8 cellular contexts compared by ENCODE assay signal in the genomic region with DNA sequence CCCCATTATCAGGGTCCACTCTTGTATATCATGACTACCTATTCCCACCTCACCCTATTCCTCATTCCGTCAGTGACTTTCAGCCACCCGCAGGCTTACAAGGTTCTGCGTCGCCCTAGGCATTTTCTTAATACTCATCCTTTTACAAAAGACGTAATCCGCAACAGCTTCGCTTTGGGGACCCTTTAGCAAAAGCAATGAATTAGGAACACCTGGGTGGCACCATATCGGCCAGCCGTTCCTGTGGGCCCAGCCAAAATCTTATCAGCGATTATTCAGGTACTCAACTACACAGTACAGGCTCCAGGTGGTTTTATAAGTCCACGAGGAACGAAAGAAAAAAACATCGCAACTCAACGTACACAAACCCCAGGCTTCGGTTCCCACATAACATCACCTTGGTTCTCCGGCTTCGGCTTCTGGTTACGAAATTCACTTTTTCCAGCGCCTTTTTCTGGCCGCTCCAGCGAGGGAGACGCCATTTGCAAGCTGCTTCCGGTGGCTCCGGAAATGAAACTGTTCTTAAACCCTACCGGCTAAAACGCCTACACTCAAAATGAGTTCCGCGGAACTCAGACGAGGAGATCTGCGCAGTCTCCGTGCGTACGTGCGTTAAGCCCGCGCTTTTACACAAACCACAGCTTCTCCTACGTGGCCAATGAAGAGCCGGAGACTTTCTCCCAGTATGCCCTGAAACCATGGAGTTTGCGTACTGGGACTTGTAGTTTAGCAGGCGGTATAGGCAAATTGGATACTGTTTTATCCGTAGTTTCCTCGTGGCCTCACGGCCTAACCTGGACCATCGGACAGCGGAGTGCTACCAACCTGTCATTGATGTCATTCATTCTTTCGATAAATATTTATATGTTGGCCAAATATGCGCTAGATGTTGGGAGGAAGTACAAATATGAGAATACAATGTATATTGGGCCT. TPM values are rescaled to one million over a fixed set of nuclear protein-coding genes. Genes with fewer than 3 reads are reported as not detected.
A peak's percentile ranks its signal among the peaks of the same experiment; 100 is the strongest.
DNase-seq lines count a peak whose midpoint lies in the region; ATAC-seq lines count a peak whose summit lies in the region.

A gene (minus strand): TSS at position 494 of the 933 bp plus-strand sequence. CDS start 12 bp downstream, at position 482.

- H3K9me3 Mint-ChIP-seq in dendritic cell treated with granulocyte-macrophage colony-stimulating factor and Interleukin-4, amounts not matched to agents 40 ng/mL and 50 ng/mL, for 4 days = no peaks in the 10 kb centered on the region

- intact Hi-C loops in dendritic cell treated with granulocyte-macrophage colony-stimulating factor and Interleukin-4, amounts not matched to agents 40 ng/mL and 50 ng/mL, for 4 days (cut with micrococcal nuclease) = loop anchor here (1.0 to 10.0 kb wide), 6 partner anchors 31 to 1253 kb away; a partner anchor contains a TSS

- peak within 1 kb of the TSS; percentile 96 for H3K27ac Mint-ChIP-seq in dendritic cell treated with granulocyte-macrophage colony-stimulating factor and Interleukin-4, amounts not matched to agents 40 ng/mL and 50 ng/mL, for 4 days

- peak; percentile 49 to 99 (median 92) for DNase-seq in C1 segment of cervical spinal cord (lab: John Stamatoyannopoulos, UW)
- DNase-seq in NCI-H774 (lab: John Stamatoyannopoulos, UW) = peak; percentile 98
- peak; percentile 84 to 87 for DNase-seq in activated CD4-positive, alpha-beta T cell treated with anti-CD3 and anti-CD28 coated beads, Interleukin-2, amount 50 U/mL, for 4 hours
- peak; percentile 95 for DNase-seq in left lobe of liver (ENCODE audit: low spot score)
- DNase-seq in stimulated activated CD4-positive, alpha-beta T cell treated with anti-CD3 and anti-CD28 coated beads, Interleukin-2, amount 100 ng/mL, for 4 hours (ENCODE audit: low read depth) = peak; percentile 88

- ATAC-seq in GM19395 (IDR thresholded peaks at IDR 0.05; ENCODE audit: unreplicated experiment) (peak; percentile 98), HG03565 (IDR thresholded peaks at IDR 0.05; ENCODE audit: unreplicated experiment) (peak; percentile 96), left lobe of liver (peak; percentile 98)

- peaks cover 1% of the 10 kb centered on the region for H3K27me3 Mint-ChIP-seq in dendritic cell treated with granulocyte-macrophage colony-stimulating factor and Interleukin-4, amounts not matched to agents 40 ng/mL and 50 ng/mL, for 4 days

- peak within 1 kb of the TSS; percentile 94 for H3K4me3 Mint-ChIP-seq in dendritic cell treated with granulocyte-macrophage colony-stimulating factor and Interleukin-4, amounts not matched to agents 40 ng/mL and 50 ng/mL, for 4 days

- peaks cover 15% of the 10 kb centered on the region for H3K4me1 Mint-ChIP-seq in dendritic cell treated with granulocyte-macrophage colony-stimulating factor and Interleukin-4, amounts not matched to agents 40 ng/mL and 50 ng/mL, for 4 days (ENCODE audit: low read depth)

- H3K36me3 Mint-ChIP-seq in dendritic cell treated with granulocyte-macrophage colony-stimulating factor and Interleukin-4, amounts not matched to agents 40 ng/mL and 50 ng/mL, for 4 days (ENCODE audit: low read depth) = peaks cover 26% of the 10 kb centered on the region

RNA-seq across cellular contexts. Expression of the gene that starts here (rescaled TPM):
- total RNA-seq in left lobe of liver = 18.7 TPM

Comparison
In these comparisons a context has a peak if more than half of its experiments do, and no peak if none do; other contexts are left out.
1. Peak in every context shown above with its lines: DNase-seq and ATAC-seq.